Comparison of ENCODE assay signal across 16 cellular contexts in the genomic region with DNA sequence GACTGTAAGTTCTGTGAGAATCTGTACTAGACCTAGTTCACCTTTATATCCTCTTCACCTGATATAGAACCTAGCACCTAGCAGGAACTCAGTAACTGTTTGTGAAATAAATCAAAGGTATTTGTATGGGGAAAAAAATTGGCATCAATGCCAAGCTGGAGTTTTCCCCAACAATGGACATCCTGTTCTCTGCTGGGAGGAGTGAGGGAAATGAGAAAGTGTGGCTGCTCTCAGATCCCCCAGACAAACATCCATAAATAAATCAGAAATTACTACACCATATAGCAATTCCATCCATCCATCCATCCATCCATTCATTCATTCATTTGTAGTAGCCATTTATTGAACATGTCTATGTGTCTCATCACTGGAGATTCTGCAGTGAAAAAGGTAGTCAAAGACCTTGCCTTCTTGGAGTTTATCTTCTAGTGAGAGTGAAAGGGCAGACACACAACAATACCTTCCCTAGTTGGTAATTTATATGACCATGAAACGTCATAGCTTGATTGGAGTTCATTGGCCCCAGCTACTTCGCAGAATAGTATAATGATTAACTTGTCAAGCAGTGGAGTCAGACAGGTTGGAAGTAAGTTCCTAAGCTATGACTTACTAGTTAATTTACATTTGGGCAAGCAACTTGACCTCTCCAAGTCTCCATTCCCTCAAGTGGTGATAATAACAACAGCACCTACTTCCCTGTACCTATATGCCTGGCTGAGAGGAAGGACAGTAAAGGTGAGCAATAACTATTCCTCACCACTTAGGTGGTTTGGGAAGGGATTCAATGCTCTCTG.
"Had no signal": no experiment of that assay in that cellular context is flagged by ENCODE, and none has a peak within 500 bp of the region (broad histone marks: within the 10 kb centered on the region; RNA-seq: fewer than 3 reads in every experiment).

No MANE protein-coding gene starts in this region.

- DNase-seq: activated CD4-positive, alpha-beta memory T cell treated with anti-CD3 and anti-CD28 coated beads for 36 hours; activated effector memory CD4-positive, alpha-beta T cell treated with Interleukin-2 at 50 U/mL for 16 hours; activated T-cell treated with anti-CD3 and anti-CD28 coated beads, Interleukin-2, amount 50 U/mL, for 24 hours; adrenal gland; central memory CD4-positive, alpha-beta T cell; cortex of kidney; effector memory CD8-positive, alpha-beta T cell; erythroblast; islet precursor cell; spleen; thyroid gland; uterus had no signal

- H3K27me3 ChIP-seq: adrenal gland, spleen, thyroid gland, uterus had no signal

- H3K9me3 ChIP-seq: adrenal gland, spleen, thyroid gland, uterus had no signal

- H3K36me3 Mint-ChIP-seq: activated CD4-positive, alpha-beta memory T cell treated with anti-CD3 and anti-CD28 coated beads for 36 hours; activated naive CD4-positive, alpha-beta T cell treated with anti-CD3 and anti-CD28 coated beads, Interleukin-2, amount 50 U/mL, for 24 hours had no signal

- H3K27ac ChIP-seq: adrenal gland, SK-N-MC, spleen, thyroid gland, uterus, VCaP had no signal

- H3K4me3 Mint-ChIP-seq: activated CD4-positive, alpha-beta memory T cell treated with anti-CD3 and anti-CD28 coated beads for 36 hours; activated naive CD4-positive, alpha-beta T cell treated with anti-CD3 and anti-CD28 coated beads, Interleukin-2, amount 50 U/mL, for 24 hours; activated T-cell treated with anti-CD3 and anti-CD28 coated beads, Interleukin-2, amount 50 U/mL, for 24 hours; effector memory CD8-positive, alpha-beta T cell had no signal

- H3K27ac Mint-ChIP-seq: activated CD4-positive, alpha-beta memory T cell treated with anti-CD3 and anti-CD28 coated beads for 36 hours; activated naive CD4-positive, alpha-beta T cell treated with anti-CD3 and anti-CD28 coated beads, Interleukin-2, amount 50 U/mL, for 24 hours; activated T-cell treated with anti-CD3 and anti-CD28 coated beads, Interleukin-2, amount 50 U/mL, for 24 hours; effector memory CD8-positive, alpha-beta T cell had no signal

- H3K4me1 ChIP-seq: adrenal gland, spleen, thyroid gland, uterus had no signal

- H3K9me3 Mint-ChIP-seq: activated CD4-positive, alpha-beta memory T cell treated with anti-CD3 and anti-CD28 coated beads for 36 hours; activated naive CD4-positive, alpha-beta T cell treated with anti-CD3 and anti-CD28 coated beads, Interleukin-2, amount 50 U/mL, for 24 hours; activated T-cell treated with anti-CD3 and anti-CD28 coated beads, Interleukin-2, amount 50 U/mL, for 24 hours had no signal

- H3K36me3 ChIP-seq: adrenal gland, spleen, thyroid gland, uterus had no signal

- H3K4me1 Mint-ChIP-seq: activated naive CD4-positive, alpha-beta T cell treated with anti-CD3 and anti-CD28 coated beads, Interleukin-2, amount 50 U/mL, for 24 hours had no signal

- ATAC-seq: effector memory CD8-positive, alpha-beta T cell; sciatic nerve had no signal

- H3K4me3 ChIP-seq: adrenal gland, SK-N-MC, spleen, thyroid gland, uterus had no signal
